ENCODE assay signal across 18 cellular contexts in genomic region chr3:120393252-120393651, GRCh38. TPM values are rescaled to one million over a fixed set of nuclear protein-coding genes. Genes with fewer than 3 reads are reported as not detected.
"Had no signal": no experiment of that assay in that cellular context is flagged by ENCODE, and none has a peak within 500 bp of the region (broad histone marks: within the 10 kb centered on the region; RNA-seq: fewer than 3 reads in every experiment).

No MANE protein-coding gene starts in this region.

- H3K27ac Mint-ChIP-seq: activated T-helper 1 cell treated with anti-CD3 and anti-CD28 coated beads, Interleukin-12 subunit alpha, Interleukin-12 subunit beta, Interleukin-2, Interleukin-4 antibody, amounts not matched to agents 30 ng/mL and 10 ng/mL and 1 ng/mL, durations not matched to agents 14 hours and 24 hours and 36 hours; nephron had no signal

- H3K4me1 ChIP-seq: ascending aorta, breast epithelium, lower lobe of right lung had no signal

- H3K27me3 ChIP-seq: ascending aorta, breast epithelium had no signal

- DNase-seq: activated CD4-positive, alpha-beta T cell treated with anti-CD3 and anti-CD28 coated beads, Interleukin-2, amount 50 U/mL, for 1 hour; activated CD8-positive, alpha-beta memory T cell treated with anti-CD3 and anti-CD28 coated beads for 24 hours; activated naive CD4-positive, alpha-beta T cell; dermis blood vessel endothelial cell; erythroblast; kidney glomerular epithelial cell; lower lobe of right lung; nucleus accumbens; posterior cingulate gyrus; retina; T-helper 1 cell; T1000 had no signal

- H3K4me3 Mint-ChIP-seq: activated T-helper 1 cell treated with anti-CD3 and anti-CD28 coated beads, Interleukin-12 subunit alpha, Interleukin-12 subunit beta, Interleukin-2, Interleukin-4 antibody, amounts not matched to agents 30 ng/mL and 10 ng/mL and 1 ng/mL, durations not matched to agents 14 hours and 24 hours and 36 hours; nephron had no signal

- H3K4me3 ChIP-seq: ascending aorta, breast epithelium, lower lobe of right lung, thoracic aorta had no signal

- ATAC-seq: activated CD4-positive, CD25-positive, alpha-beta regulatory T cell treated with anti-CD3 and anti-CD28 coated beads, Interleukin-2, amount 50 U/mL, for 24 hours; lower lobe of right lung had no signal

- H3K4me1 Mint-ChIP-seq: nephron had no signal

- H3K9me3 ChIP-seq: ascending aorta, breast epithelium, lower lobe of right lung, thoracic aorta had no signal

- H3K27ac ChIP-seq: ascending aorta, breast epithelium, lower lobe of right lung, thoracic aorta had no signal

- H3K9me3 Mint-ChIP-seq: activated T-helper 1 cell treated with anti-CD3 and anti-CD28 coated beads, Interleukin-12 subunit alpha, Interleukin-12 subunit beta, Interleukin-2, Interleukin-4 antibody, amounts not matched to agents 30 ng/mL and 10 ng/mL and 1 ng/mL, durations not matched to agents 14 hours and 24 hours and 36 hours; nephron had no signal

RNA-seq across cellular contexts. Expression of gene FSTL1, which starts 57.5 kb away (rescaled TPM):
- total RNA-seq: activated T-helper 1 cell treated with anti-CD3 and anti-CD28 coated beads, Interleukin-12 subunit alpha, Interleukin-12 subunit beta, Interleukin-2, Interleukin-4 antibody, amounts not matched to agents 30 ng/mL and 10 ng/mL and 1 ng/mL, durations not matched to agents 14 hours and 24 hours and 36 hours had no signal
